ENCODE assay signal across 11 cellular contexts in the genomic region with DNA sequence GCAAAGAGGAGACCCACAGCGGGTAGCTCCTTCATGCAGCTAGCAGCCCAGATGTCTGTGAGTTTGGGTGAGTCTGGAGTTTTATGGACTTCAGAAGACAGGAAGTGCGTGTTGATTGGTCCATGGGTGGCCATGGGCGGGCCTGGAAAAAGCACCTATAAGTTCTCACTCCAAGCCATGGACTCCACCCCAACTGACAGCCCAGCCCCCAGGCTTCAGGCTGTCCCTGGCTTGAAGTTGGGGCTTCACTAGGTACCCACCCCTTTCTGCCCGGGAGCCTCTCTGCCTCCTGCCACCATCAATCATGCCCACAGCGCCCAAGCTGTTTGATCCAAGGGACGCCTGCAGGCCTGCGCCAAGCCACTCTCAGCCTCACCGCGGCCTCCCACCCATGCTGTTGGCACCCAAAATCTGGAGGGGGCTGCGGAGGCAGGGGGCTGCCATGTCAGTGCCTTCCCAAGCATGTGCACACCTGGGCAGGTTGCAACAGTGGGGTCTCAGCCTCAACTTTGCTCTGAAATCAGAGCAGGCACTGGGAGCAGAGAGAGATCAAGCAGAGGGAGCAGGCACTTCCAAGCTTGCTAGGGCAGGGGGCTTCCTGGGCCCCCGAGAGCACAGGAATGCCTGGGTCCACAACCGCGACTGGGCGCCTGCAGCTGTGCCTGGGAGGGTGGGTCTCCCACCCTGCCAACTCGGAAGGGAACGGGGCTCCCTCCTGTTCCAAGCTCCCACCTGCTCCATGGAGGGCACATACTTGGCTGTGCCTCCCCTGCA.
DNase-seq lines count a peak whose midpoint lies in the region; ATAC-seq and TF ChIP-seq lines count a peak whose summit lies in the region.
"Had no signal": no experiment of that assay in that cellular context is flagged by ENCODE, and none has a peak within 500 bp of the region (broad histone marks: within the 10 kb centered on the region; RNA-seq: fewer than 3 reads in every experiment).

No MANE protein-coding gene starts in this region.

- no peaks in the 10 kb centered on the region for H3K9me3 ChIP-seq in SJSA1 (replicated peaks)
- no peaks in the 10 kb centered on the region for H3K9me3 ChIP-seq in cardiac muscle cell (ENCODE audit: low read depth)

- ATAC-seq in GM18873 (IDR thresholded peaks at IDR 0.05; ENCODE audit: low FRiP score, unreplicated experiment) = no peak
- no peak for ATAC-seq in HG02763 (IDR thresholded peaks at IDR 0.05; ENCODE audit: unreplicated experiment)
- no peak for ATAC-seq in natural killer cell treated with Interleukin-12 subunit alpha and Interleukin-12 subunit beta and Interleukin-15 and Interleukin-18, amount 100 ng/mL, for 72 hours

- peaks cover 13% of the 10 kb centered on the region for H3K4me1 ChIP-seq in SJSA1 (replicated peaks)
- H3K4me1 ChIP-seq in cardiac muscle cell (ENCODE audit: low read depth) = no peaks in the 10 kb centered on the region

- no peaks in the 10 kb centered on the region for H3K36me3 ChIP-seq in H7 (replicated peaks; ENCODE audit: control insufficient read depth, insufficient read depth, low read length)
- no peaks in the 10 kb centered on the region for H3K36me3 ChIP-seq in SJSA1
- H3K36me3 ChIP-seq in cardiac muscle cell = no peaks in the 10 kb centered on the region

- no peak overlapping the region for H3K27ac Mint-ChIP-seq in natural killer cell treated with Interleukin-12 subunit alpha and Interleukin-12 subunit beta and Interleukin-15 and Interleukin-18, amount 100 ng/mL, for 72 hours

- no peak for TF ChIP-seq CTCF in cardiac muscle cell (IDR thresholded peaks at IDR 0.05; ENCODE audit: low read depth, low read length)

- H3K4me3 ChIP-seq in H7 (ENCODE audit: insufficient read depth, low read depth, low read length) = peak overlapping the region; percentile 12; the same call in 1 of the 2 replicates
- peak overlapping the region; percentile 51 for H3K4me3 ChIP-seq in SJSA1
- peak overlapping the region; percentile 44 for H3K4me3 ChIP-seq in cardiac muscle cell

- no peak overlapping the region for H3K4me3 Mint-ChIP-seq in natural killer cell treated with Interleukin-12 subunit alpha and Interleukin-12 subunit beta and Interleukin-15 and Interleukin-18, amount 100 ng/mL, for 72 hours

- H3K27me3 Mint-ChIP-seq in natural killer cell treated with Interleukin-12 subunit alpha and Interleukin-12 subunit beta and Interleukin-15 and Interleukin-18, amount 100 ng/mL, for 72 hours = no peaks in the 10 kb centered on the region

- peaks cover 10% of the 10 kb centered on the region for H3K9me3 Mint-ChIP-seq in natural killer cell treated with Interleukin-12 subunit alpha and Interleukin-12 subunit beta and Interleukin-15 and Interleukin-18, amount 100 ng/mL, for 72 hours

- no peak for DNase-seq in H7
- no peak for DNase-seq in SJSA1 (ENCODE audit: low read depth in 1 of 2, low spot score in 2 of 2)
- DNase-seq in cardiac muscle cell (ENCODE audit: low read depth in 1 of 2, low spot score in 1 of 2) = peak; percentile 29 to 51
- DNase-seq in renal cortical epithelial cell (ENCODE audit: low read depth) = peak; percentile 63
- no peak for DNase-seq in HUDEP-2 (lab: John Stamatoyannopoulos, UW; ENCODE audit: unreplicated experiment in 76 of 76)
- DNase-seq in natural killer cell treated with Interleukin-12 subunit alpha and Interleukin-12 subunit beta and Interleukin-15 and Interleukin-18, amount 100 ng/mL, for 72 hours (ENCODE audit: low spot score) = no peak
- DNase-seq: central memory CD4-positive, alpha-beta T cell; DMS79 treated with DMSO at 0.1 percent for 48 hours; islet precursor cell had no signal

- peaks cover 4% of the 10 kb centered on the region for H3K36me3 Mint-ChIP-seq in natural killer cell treated with Interleukin-12 subunit alpha and Interleukin-12 subunit beta and Interleukin-15 and Interleukin-18, amount 100 ng/mL, for 72 hours

- H3K27me3 ChIP-seq in H7 (ENCODE audit: control insufficient read depth, insufficient read depth, low read length) (no peaks in the 10 kb centered on the region), SJSA1 (replicated peaks) (no peaks in the 10 kb centered on the region), cardiac muscle cell (no peaks in the 10 kb centered on the region)

- H3K27ac ChIP-seq in SJSA1 (no peak overlapping the region), cardiac muscle cell (no peak overlapping the region)

- no peaks in the 10 kb centered on the region for H3K4me1 Mint-ChIP-seq in natural killer cell treated with Interleukin-12 subunit alpha and Interleukin-12 subunit beta and Interleukin-15 and Interleukin-18, amount 100 ng/mL, for 72 hours (ENCODE audit: low read depth in 2 of 2)

Comparison
In these comparisons a context has a peak if more than half of its experiments do, and no peak if none do; other contexts are left out.
1. DNase-seq: peak in cardiac muscle cell (2 of 2) and renal cortical epithelial cell (single experiment); none in H7 (single experiment), SJSA1 (0 of 2), HUDEP-2 (0 of 76) and natural killer cell treated with Interleukin-12 subunit alpha and Interleukin-12 subunit beta and Interleukin-15 and Interleukin-18, amount 100 ng/mL, for 72 hours (single experiment).
2. Peak in every context shown above with its lines, with median percentiles within 50 percentile points of each other: H3K4me3 ChIP-seq.